9 cellular contexts compared by ENCODE assay signal in the genomic region with DNA sequence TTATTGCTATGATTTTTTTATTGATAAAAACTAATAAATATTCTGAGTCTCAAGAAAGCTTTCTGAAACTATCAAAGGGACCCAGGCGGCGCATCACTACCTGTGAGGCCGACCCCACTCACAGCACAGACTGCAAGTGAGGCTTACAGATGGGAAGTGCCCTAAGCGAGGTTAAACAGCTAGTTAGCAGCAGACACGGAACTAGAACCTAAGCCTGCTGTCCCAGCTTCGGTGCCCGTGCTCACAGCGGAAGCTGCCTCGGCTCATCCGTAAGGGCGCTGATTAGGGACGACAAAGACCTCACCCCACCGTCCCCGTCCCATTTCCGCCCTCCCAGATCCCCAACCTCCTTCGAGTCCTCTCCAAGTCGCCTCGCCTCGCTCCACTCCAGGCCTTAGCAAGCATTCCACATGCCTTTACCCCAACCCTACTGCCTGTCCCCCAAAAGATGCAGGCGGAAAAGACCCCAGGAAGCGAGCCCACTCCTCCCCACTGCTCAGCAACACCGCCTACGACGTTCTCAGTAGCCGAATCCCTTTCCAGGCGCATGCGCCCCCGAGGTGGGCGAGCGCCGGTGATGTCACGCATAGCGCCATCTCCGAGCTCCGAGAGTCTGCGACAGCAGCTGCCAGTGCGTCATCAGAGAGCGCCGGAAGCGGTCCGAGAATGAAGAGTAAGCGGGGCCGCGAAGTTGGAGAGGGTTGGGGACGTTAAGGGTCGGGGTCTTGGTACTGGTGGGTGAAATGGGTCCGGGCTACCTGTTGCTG. TPM values are rescaled to one million over a fixed set of nuclear protein-coding genes. Genes with fewer than 3 reads are reported as not detected.
DNase-seq lines count a peak whose midpoint lies in the region; ATAC-seq, FAIRE-seq and TF ChIP-seq lines count a peak whose summit lies in the region.
"Had no signal": no experiment of that assay in that cellular context is flagged by ENCODE, and none has a peak within 500 bp of the region (broad histone marks: within the 10 kb centered on the region; RNA-seq: fewer than 3 reads in every experiment).

A gene with protein sequence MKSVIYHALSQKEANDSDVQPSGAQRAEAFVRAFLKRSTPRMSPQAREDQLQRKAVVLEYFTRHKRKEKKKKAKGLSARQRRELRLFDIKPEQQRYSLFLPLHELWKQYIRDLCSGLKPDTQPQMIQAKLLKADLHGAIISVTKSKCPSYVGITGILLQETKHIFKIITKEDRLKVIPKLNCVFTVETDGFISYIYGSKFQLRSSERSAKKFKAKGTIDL (plus strand): TSS at position 631 of the 767 bp plus-strand sequence. CDS start 36 bp downstream, at position 667.

- H3K4me3 ChIP-seq in keratinocyte (ENCODE audit: control insufficient read depth in 2 of 3, extremely low read depth in 1 of 3, insufficient read depth in 2 of 3, low read depth in 1 of 3, low read length in 3 of 3) = peak within 1 kb of the TSS; percentile 93 to 98 (median 94)

- dilution Hi-C loops in keratinocyte (cut with MboI; ENCODE audit: extremely low pct_ligation_motif_present, low sequenced_read_pairs) = loop anchor here (10.0 kb wide), 1 partner anchor 109 kb away; the partner anchor contains the start of gene C19orf12

- DNase-seq in AG08396 (ENCODE audit: low spot score) (peak; percentile 99), NCI-H446 treated with DMSO at 0.1 percent for 48 hours (lab: John Stamatoyannopoulos, UW) (peak; percentile 83), cerebellar cortex (ENCODE audit: low spot score) (peak; percentile 96), keratinocyte (ENCODE audit: low read depth, low spot score) (peak; percentile 40)
- DNase-seq in stimulated activated CD4-positive, alpha-beta T cell treated with anti-CD3 and anti-CD28 coated beads, Interleukin-15, amount 100 ng/mL, for 1 hour (ENCODE audit: low read depth in 1 of 2, low spot score in 1 of 2) = peak; percentile 91 to 98

- peak within 1 kb of the TSS; percentile 99 for H3K4me2 ChIP-seq in keratinocyte (ENCODE audit: control insufficient read depth, extremely low read depth, insufficient read depth, low read depth, low read length)

- no peaks in the 10 kb centered on the region for H4K20me1 ChIP-seq in keratinocyte (ENCODE audit: control insufficient read depth, extremely low read depth, insufficient read depth, low read length)

- H3K27me3 ChIP-seq in keratinocyte (ENCODE audit: control insufficient read depth, extremely low read depth, insufficient read depth, low read length) = no peaks in the 10 kb centered on the region

- H3K9me1 ChIP-seq in keratinocyte (ENCODE audit: control insufficient read depth, extremely low read depth, insufficient read depth, low read length) = no peaks in the 10 kb centered on the region

- H3K79me2 ChIP-seq in keratinocyte (ENCODE audit: control insufficient read depth, insufficient read depth, low read length) = peaks cover 19% of the 10 kb centered on the region

- H3K4me1 ChIP-seq in keratinocyte (ENCODE audit: control insufficient read depth, extremely low read depth, insufficient read depth, low read length) = peaks cover 6% of the 10 kb centered on the region

- peak within 1 kb of the TSS; percentile 88 for H3K27ac ChIP-seq in keratinocyte (ENCODE audit: control insufficient read depth, insufficient read depth, low read length)

- H3K9ac ChIP-seq in keratinocyte (ENCODE audit: control insufficient read depth, extremely low read depth, insufficient read depth, low read length) = peak within 1 kb of the TSS; percentile 95

- FAIRE-seq in keratinocyte (lab: Jason Lieb, UNC) = no peak
- FAIRE-seq: colon had no signal

- no peak for TF ChIP-seq CTCF in keratinocyte (optimal IDR thresholded peaks at IDR 0.05 in 1 of 3, IDR thresholded peaks at IDR 0.05 in 1 of 3, conservative IDR thresholded peaks at IDR 0.05 in 1 of 3; ENCODE audit: extremely low read depth in 1 of 3, insufficient read depth in 2 of 3, low read length in 3 of 3)

- peaks cover 6 to 18% of the 10 kb centered on the region in 2 experiments for H3K36me3 ChIP-seq in keratinocyte (ENCODE audit: control insufficient read depth in 2 of 2, extremely low read depth in 1 of 2, insufficient read depth in 2 of 2, low read length in 2 of 2)

- H2AFZ ChIP-seq in keratinocyte (ENCODE audit: control insufficient read depth, low read length) = peak within 1 kb of the TSS; percentile 95

- ATAC-seq in GM19023 (IDR thresholded peaks at IDR 0.05; ENCODE audit: unreplicated experiment) (peak; percentile 73), HG03280 (IDR thresholded peaks at IDR 0.05; ENCODE audit: unreplicated experiment) (peak; percentile 68)
- ATAC-seq in activated CD4-positive, CD25-positive, alpha-beta regulatory T cell treated with anti-CD3 and anti-CD28 coated beads, Interleukin-2, amount 50 U/mL, for 24 hours = peak; percentile 72 to 79

- no peaks in the 10 kb centered on the region for H3K9me3 ChIP-seq in keratinocyte (ENCODE audit: control insufficient read depth, low read depth, low read length)

RNA-seq across cellular contexts. Expression of the gene that starts here (rescaled TPM):
- 93.9 to 110 TPM (median 104 TPM) in 3 replicates for polyA plus RNA-seq in keratinocyte
- polyA plus RNA-seq in keratinocyte (2011; ENCODE audit: low read depth) = 43.6 TPM
- polyA plus RNA-seq in keratinocyte (2011; cell fraction: cytosol; rRNA removed) = 93.0 and 151 TPM in 2 replicates
- polyA plus RNA-seq in keratinocyte (2011; cell fraction: nucleus; rRNA removed) = 98.5 and 104 TPM in 2 replicates
- polyA plus RNA-seq in keratinocyte (2012; ENCODE audit: low replicate concordance) = 60.3 and 71.0 TPM in 2 replicates
- 25.0 to 59.3 TPM (median 39.3 TPM) in 3 replicates for polyA minus RNA-seq in keratinocyte
- 98.0 TPM for polyA minus RNA-seq in keratinocyte (2011; cell fraction: cytosol; rRNA and poly(A)+ RNA removed)
- 21.5 and 31.6 TPM in 2 replicates for polyA minus RNA-seq in keratinocyte (2011; cell fraction: nucleus; rRNA and poly(A)+ RNA removed)

Comparison
In these comparisons a context has a peak if more than half of its experiments do, and no peak if none do; other contexts are left out.
1. Peak in every context shown above with its lines: DNase-seq, ATAC-seq, H3K4me3 ChIP-seq and H3K27ac ChIP-seq.
2. DNase-seq: peak in every context shown above with its lines; median percentile 99 in AG08396; 96 in cerebellar cortex; 94 in stimulated activated CD4-positive, alpha-beta T cell treated with anti-CD3 and anti-CD28 coated beads, Interleukin-15, amount 100 ng/mL, for 1 hour; 83 in NCI-H446 treated with DMSO at 0.1 percent for 48 hours; 40 in keratinocyte.